8 cellular contexts compared by ENCODE assay signal in genomic region chr5:143566139-143566538, GRCh38.
"Had no signal": no experiment of that assay in that cellular context is flagged by ENCODE, and none has a peak within 500 bp of the region (broad histone marks: within the 10 kb centered on the region; RNA-seq: fewer than 3 reads in every experiment).

No MANE protein-coding gene starts in this region.

- DNase-seq: GOT3, H7, HFFc6, IMR-90 had no signal

- H3K4me1 ChIP-seq: HAP-1 had no signal

- H3K27ac ChIP-seq: HL-60 had no signal

- H3K9me3 Mint-ChIP-seq: HFFc6 had no signal

- H3K9me3 ChIP-seq: HAP-1 had no signal

- H3K4me3 ChIP-seq: HAP-1, K562 had no signal

- H3K36me3 ChIP-seq: HAP-1 had no signal

- ATAC-seq: HCT116, K562 had no signal

- FAIRE-seq: K562 had no signal

- H3K4me3 Mint-ChIP-seq: HFFc6 had no signal

- H3K27ac Mint-ChIP-seq: HFFc6 had no signal
